Comparison of ENCODE assay signal across 8 cellular contexts in genomic region chr19:926595-927043, GRCh38. TPM values are rescaled to one million over a fixed set of nuclear protein-coding genes. Genes with fewer than 3 reads are reported as not detected.
A peak's percentile ranks its signal among the peaks of the same experiment; 100 is the strongest.
DNase-seq lines count a peak whose midpoint lies in the region; ATAC-seq and TF ChIP-seq lines count a peak whose summit lies in the region.

No MANE protein-coding gene starts in this region.

- TF ChIP-seq CTCF in type B pancreatic cell (conservative IDR thresholded peaks at IDR 0.05), result no peak

- peak overlapping the region; percentile 91 for H3K4me3 ChIP-seq in ectodermal cell (ENCODE audit: insufficient read depth, low read depth, low read length)

- H3K27ac ChIP-seq in ectodermal cell (ENCODE audit: insufficient read depth, low read depth, low read length, poor library complexity, severe bottlenecking), result peak overlapping the region; percentile 60

- H3K27me3 Mint-ChIP-seq in type B pancreatic cell, result peaks cover under 1% of the 10 kb centered on the region

- H3K9me3 Mint-ChIP-seq in type B pancreatic cell, result no peaks in the 10 kb centered on the region

- no peaks in the 10 kb centered on the region for H3K9me3 ChIP-seq in ectodermal cell (ENCODE audit: control insufficient read depth, low read length)

- peak; percentile 60 for DNase-seq in stimulated activated CD4-positive, alpha-beta T cell treated with anti-CD3 and anti-CD28 coated beads, Interleukin-1b, Interleukin-23, amount 100 ng/mL, for 48 hours
- no peak for DNase-seq in stimulated activated CD4-positive, alpha-beta T cell treated with anti-CD3 and anti-CD28 coated beads, Interleukin-12 subunit alpha, Interleukin-12 subunit beta, amount 100 ng/mL, for 4 hours
- peak; percentile 83 for DNase-seq in SIG-M5 treated with dmso at 0.1 percent for 504 hours (lab: John Stamatoyannopoulos, UW; ENCODE audit: unreplicated experiment)
- peak; percentile 18 for DNase-seq in midbrain (lab: John Stamatoyannopoulos, UW)
- DNase-seq in type B pancreatic cell (ENCODE audit: extremely low spot score, unreplicated experiment), result peak; percentile 68
- no peak for DNase-seq in T-helper 9 cell

- H3K27me3 ChIP-seq in ectodermal cell (ENCODE audit: control insufficient read depth, insufficient read depth, low read length, poor library complexity, severe bottlenecking), result no peaks in the 10 kb centered on the region

- H3K4me3 Mint-ChIP-seq in type B pancreatic cell, result peak overlapping the region; percentile 90

- no peak overlapping the region for H3K27ac Mint-ChIP-seq in type B pancreatic cell

- peaks cover 9% of the 10 kb centered on the region for H3K36me3 ChIP-seq in ectodermal cell (ENCODE audit: control insufficient read depth, insufficient read depth, low read length)

- H3K4me1 Mint-ChIP-seq in type B pancreatic cell (ENCODE audit: unreplicated experiment), result peaks cover 6% of the 10 kb centered on the region

- H3K36me3 Mint-ChIP-seq in type B pancreatic cell, result no peaks in the 10 kb centered on the region

- ATAC-seq in HG03457 (IDR thresholded peaks at IDR 0.05; ENCODE audit: unreplicated experiment), result no peak

- H3K4me1 ChIP-seq in ectodermal cell (ENCODE audit: control insufficient read depth, insufficient read depth, low read length), result peaks cover 6% of the 10 kb centered on the region

- 0% methylated on average over 34 to 35 of the region's 35 CpGs for WGBS in ectodermal cell, 2 experiments

RNA-seq across cellular contexts. Expression of gene ARID3A, which starts 0.8 kb away (rescaled TPM):
- 39.2 TPM for polyA plus RNA-seq in ectodermal cell (2013, experiment 1 of 4)
- polyA plus RNA-seq in ectodermal cell (2013, experiment 2 of 4), result 51.2 TPM
- 52.5 TPM for polyA plus RNA-seq in ectodermal cell (2013, experiment 3 of 4)
- 51.1 TPM for polyA plus RNA-seq in ectodermal cell (2013, experiment 4 of 4)
- total RNA-seq in type B pancreatic cell (ENCODE audit: low replicate concordance), result 83.0 and 124 TPM in 2 replicates

RNA-seq across cellular contexts. Expression of gene KISS1R, which starts 9.5 kb away (rescaled TPM):
- 0.96 TPM for polyA plus RNA-seq in ectodermal cell (2013, experiment 1 of 4)
- polyA plus RNA-seq in ectodermal cell (2013, experiment 2 of 4), result 0.20 TPM
- polyA plus RNA-seq in ectodermal cell (2013, experiment 3 of 4), result 1.1 TPM
- 0.73 TPM for polyA plus RNA-seq in ectodermal cell (2013, experiment 4 of 4)
- 1.2 and 2.2 TPM in 2 replicates for total RNA-seq in type B pancreatic cell (ENCODE audit: low replicate concordance)

RNA-seq across cellular contexts. Expression of gene R3HDM4, which starts 13.6 kb away (rescaled TPM):
- polyA plus RNA-seq in ectodermal cell (2013, experiment 1 of 4), result 62.8 TPM
- 61.7 TPM for polyA plus RNA-seq in ectodermal cell (2013, experiment 2 of 4)
- 62.7 TPM for polyA plus RNA-seq in ectodermal cell (2013, experiment 3 of 4)
- polyA plus RNA-seq in ectodermal cell (2013, experiment 4 of 4), result 63.5 TPM
- 48.8 and 56.7 TPM in 2 replicates for total RNA-seq in type B pancreatic cell (ENCODE audit: low replicate concordance)

RNA-seq across cellular contexts. Expression of gene RNU6-9, which starts 33.3 kb away (rescaled TPM):
- 5,588 TPM for polyA plus RNA-seq in ectodermal cell (2013, experiment 1 of 4)
- 5,705 TPM for polyA plus RNA-seq in ectodermal cell (2013, experiment 2 of 4)
- polyA plus RNA-seq in ectodermal cell (2013, experiment 3 of 4), result under 0.01 TPM
- under 0.01 TPM for polyA plus RNA-seq in ectodermal cell (2013, experiment 4 of 4)
- total RNA-seq in type B pancreatic cell (ENCODE audit: low replicate concordance), result not detected in 2 replicates

RNA-seq across cellular contexts. Expression of gene MED16, which starts 33.6 kb away (rescaled TPM):
- 68.9 TPM for polyA plus RNA-seq in ectodermal cell (2013, experiment 1 of 4)
- polyA plus RNA-seq in ectodermal cell (2013, experiment 2 of 4), result 79.3 TPM
- polyA plus RNA-seq in ectodermal cell (2013, experiment 3 of 4), result 66.9 TPM
- polyA plus RNA-seq in ectodermal cell (2013, experiment 4 of 4), result 63.3 TPM
- 59.6 and 74.2 TPM in 2 replicates for total RNA-seq in type B pancreatic cell (ENCODE audit: low replicate concordance)

Comparison
In these comparisons a context has a peak if more than half of its experiments do, and no peak if none do; other contexts are left out.
1. DNase-seq: peak in stimulated activated CD4-positive, alpha-beta T cell treated with anti-CD3 and anti-CD28 coated beads, Interleukin-1b, Interleukin-23, amount 100 ng/mL, for 48 hours (single experiment), SIG-M5 treated with dmso at 0.1 percent for 504 hours (single experiment), midbrain (single experiment) and type B pancreatic cell (single experiment); none in stimulated activated CD4-positive, alpha-beta T cell treated with anti-CD3 and anti-CD28 coated beads, Interleukin-12 subunit alpha, Interleukin-12 subunit beta, amount 100 ng/mL, for 4 hours (single experiment) and T-helper 9 cell (single experiment).